43 cellular contexts compared by ENCODE assay signal in genomic region chr15:43212951-43213350, GRCh38. TPM values are rescaled to one million over a fixed set of nuclear protein-coding genes. Genes with fewer than 3 reads are reported as not detected.
"Had no signal": no experiment of that assay in that cellular context is flagged by ENCODE, and none has a peak within 500 bp of the region (broad histone marks: within the 10 kb centered on the region; RNA-seq: fewer than 3 reads in every experiment).

No MANE protein-coding gene starts in this region.

- H3K9me3 ChIP-seq: adrenal gland, ascending aorta, body of pancreas, breast epithelium had no signal

- ATAC-seq: activated naive CD4-positive, alpha-beta T cell treated with anti-CD3 and anti-CD28 coated beads, Interleukin-2, amount 50 U/mL, for 72 hours; activated T-cell treated with anti-CD3 and anti-CD28 coated beads, Interleukin-2, amount 50 U/mL, for 4 hours; activated T-cell treated with anti-CD3 and anti-CD28 coated beads, Interleukin-2, amount 50 U/mL, for 72 hours; activated T-helper 17 cell treated with anti-CD3 and anti-CD28 coated beads, Interleukin-2, amount 50 U/mL, for 72 hours; body of pancreas had no signal

- DNase-seq: activated effector memory CD4-positive, alpha-beta T cell treated with anti-CD3 and anti-CD28 coated beads, Interleukin-2, amount 50 U/mL, for 16 hours; activated effector memory CD4-positive, alpha-beta T cell treated with Interleukin-2 at 50 U/mL for 16 hours; activated gamma-delta T cell; activated gamma-delta T cell treated with Interleukin-2 at 50 U/mL for 16 hours; activated naive CD4-positive, alpha-beta T cell; activated naive CD4-positive, alpha-beta T cell treated with anti-CD3 and anti-CD28 coated beads for 36 hours; activated naive CD4-positive, alpha-beta T cell treated with anti-CD3 and anti-CD28 coated beads, Interleukin-2, amount 10 ng/mL, durations not matched to agents 7 days and 5 days; activated naive CD4-positive, alpha-beta T cell treated with anti-CD3 and anti-CD28 coated beads, Interleukin-2, amount 50 U/mL, for 16 hours; activated naive CD4-positive, alpha-beta T cell treated with Interleukin-2 at 50 U/mL for 16 hours; activated naive CD8-positive, alpha-beta T cell treated with anti-CD3 and anti-CD28 coated beads for 36 hours; activated naive CD8-positive, alpha-beta T cell treated with anti-CD3 and anti-CD28 coated beads, Interleukin-2, amount 10 ng/mL, durations not matched to agents 7 days and 5 days; activated T-cell treated with anti-CD3 and anti-CD28 coated beads for 4 hours; activated T-cell treated with anti-CD3 and anti-CD28 coated beads, Interleukin-2, amount 50 U/mL, for 1 hour; activated T-cell treated with anti-CD3 and anti-CD28 coated beads, Interleukin-2, amount 50 U/mL, for 24 hours; activated T-cell treated with anti-CD3 and anti-CD28 coated beads, Interleukin-2, amount 50 U/mL, for 4 hours; activated T-cell treated with anti-CD3 and anti-CD28 coated beads, Interleukin-2, amount 50 U/mL, for 48 hours; activated T-cell treated with anti-CD3 and anti-CD28 coated beads, Interleukin-2, amount 50 U/mL, for 72 hours; amniotic stem cell; amygdala; anterior cingulate cortex; aorta; body of pancreas; brain microvascular endothelial cell; caudate nucleus; central memory CD4-positive, alpha-beta T cell; cerebellar nuclear complex had no signal

- H3K27ac ChIP-seq: adrenal gland, ascending aorta, body of pancreas, brain microvascular endothelial cell, breast epithelium, cardiac muscle cell had no signal

- H3K36me3 ChIP-seq: adrenal gland, ascending aorta, brain microvascular endothelial cell, breast epithelium, cardiac muscle cell had no signal

- H3K4me1 Mint-ChIP-seq: activated naive CD4-positive, alpha-beta T cell treated with anti-CD3 and anti-CD28 coated beads, Interleukin-2, amount 10 ng/mL, durations not matched to agents 7 days and 5 days; activated naive CD4-positive, alpha-beta T cell treated with anti-CD3 and anti-CD28 coated beads, Interleukin-2, amount 50 U/mL, for 24 hours; activated naive CD8-positive, alpha-beta T cell treated with anti-CD3 and anti-CD28 coated beads for 36 hours; activated naive CD8-positive, alpha-beta T cell treated with anti-CD3 and anti-CD28 coated beads, Interleukin-2, amount 10 ng/mL, durations not matched to agents 7 days and 5 days; activated T-helper 17 cell treated with anti-CD3 and anti-CD28 coated beads, Interleukin-2, amount 50 U/mL, for 72 hours; brain; central memory CD8-positive, alpha-beta T cell had no signal

- H3K4me3 Mint-ChIP-seq: activated naive CD4-positive, alpha-beta T cell treated with anti-CD3 and anti-CD28 coated beads for 36 hours; activated naive CD4-positive, alpha-beta T cell treated with anti-CD3 and anti-CD28 coated beads, Interleukin-2, amount 10 ng/mL, durations not matched to agents 7 days and 5 days; activated naive CD4-positive, alpha-beta T cell treated with anti-CD3 and anti-CD28 coated beads, Interleukin-2, amount 50 U/mL, for 24 hours; activated naive CD8-positive, alpha-beta T cell; activated naive CD8-positive, alpha-beta T cell treated with anti-CD3 and anti-CD28 coated beads for 36 hours; activated naive CD8-positive, alpha-beta T cell treated with anti-CD3 and anti-CD28 coated beads, Interleukin-2, amount 10 ng/mL, durations not matched to agents 7 days and 5 days; activated T-cell treated with anti-CD3 and anti-CD28 coated beads, Interleukin-2, amount 50 U/mL, for 24 hours; activated T-cell treated with anti-CD3 and anti-CD28 coated beads, Interleukin-2, amount 50 U/mL, for 4 hours; activated T-cell treated with anti-CD3 and anti-CD28 coated beads, Interleukin-2, amount 50 U/mL, for 72 hours; activated T-helper 1 cell treated with anti-CD3 and anti-CD28 coated beads, Interleukin-12 subunit alpha, Interleukin-12 subunit beta, Interleukin-2, Interleukin-4 antibody, amounts not matched to agents 30 ng/mL and 10 ng/mL and 1 ng/mL, durations not matched to agents 14 hours and 24 hours and 36 hours; activated T-helper 17 cell treated with anti-CD3 and anti-CD28 coated beads, Interleukin-2, amount 50 U/mL, for 72 hours; brain; central memory CD8-positive, alpha-beta T cell had no signal

- H3K27ac Mint-ChIP-seq: activated naive CD4-positive, alpha-beta T cell treated with anti-CD3 and anti-CD28 coated beads for 36 hours; activated naive CD4-positive, alpha-beta T cell treated with anti-CD3 and anti-CD28 coated beads, Interleukin-2, amount 10 ng/mL, durations not matched to agents 7 days and 5 days; activated naive CD4-positive, alpha-beta T cell treated with anti-CD3 and anti-CD28 coated beads, Interleukin-2, amount 50 U/mL, for 24 hours; activated naive CD8-positive, alpha-beta T cell; activated naive CD8-positive, alpha-beta T cell treated with anti-CD3 and anti-CD28 coated beads for 36 hours; activated naive CD8-positive, alpha-beta T cell treated with anti-CD3 and anti-CD28 coated beads, Interleukin-2, amount 10 ng/mL, durations not matched to agents 7 days and 5 days; activated T-cell treated with anti-CD3 and anti-CD28 coated beads, Interleukin-2, amount 50 U/mL, for 24 hours; activated T-cell treated with anti-CD3 and anti-CD28 coated beads, Interleukin-2, amount 50 U/mL, for 72 hours; activated T-helper 1 cell treated with anti-CD3 and anti-CD28 coated beads, Interleukin-12 subunit alpha, Interleukin-12 subunit beta, Interleukin-2, Interleukin-4 antibody, amounts not matched to agents 30 ng/mL and 10 ng/mL and 1 ng/mL, durations not matched to agents 14 hours and 24 hours and 36 hours; activated T-helper 17 cell treated with anti-CD3 and anti-CD28 coated beads, Interleukin-2, amount 50 U/mL, for 72 hours; activated T-helper 2 cell treated with anti-CD3 and anti-CD28 coated beads, Interferon-gamma antibody, Interleukin-2, Interleukin-4, amounts not matched to agents 10 μg/mL and 5 μg/mL and 100 μg/mL, durations not matched to agents 14 hours and 24 hours and 36 hours; brain had no signal

- H3K36me3 Mint-ChIP-seq: activated naive CD4-positive, alpha-beta T cell treated with anti-CD3 and anti-CD28 coated beads, Interleukin-2, amount 10 ng/mL, durations not matched to agents 7 days and 5 days; activated naive CD4-positive, alpha-beta T cell treated with anti-CD3 and anti-CD28 coated beads, Interleukin-2, amount 50 U/mL, for 24 hours; activated naive CD4-positive, alpha-beta T cell treated with anti-CD3 and anti-CD28 coated beads, Interleukin-2, amount 50 U/mL, for 72 hours; activated naive CD8-positive, alpha-beta T cell; activated naive CD8-positive, alpha-beta T cell treated with anti-CD3 and anti-CD28 coated beads for 36 hours; activated naive CD8-positive, alpha-beta T cell treated with anti-CD3 and anti-CD28 coated beads, Interleukin-2, amount 10 ng/mL, durations not matched to agents 7 days and 5 days; brain had no signal

- H3K9me3 Mint-ChIP-seq: activated naive CD4-positive, alpha-beta T cell treated with anti-CD3 and anti-CD28 coated beads, Interleukin-2, amount 50 U/mL, for 24 hours; activated naive CD4-positive, alpha-beta T cell treated with anti-CD3 and anti-CD28 coated beads, Interleukin-2, amount 50 U/mL, for 72 hours; activated naive CD8-positive, alpha-beta T cell treated with anti-CD3 and anti-CD28 coated beads for 36 hours; activated naive CD8-positive, alpha-beta T cell treated with anti-CD3 and anti-CD28 coated beads, Interleukin-2, amount 10 ng/mL, durations not matched to agents 7 days and 5 days; activated T-cell treated with anti-CD3 and anti-CD28 coated beads, Interleukin-2, amount 50 U/mL, for 24 hours; activated T-cell treated with anti-CD3 and anti-CD28 coated beads, Interleukin-2, amount 50 U/mL, for 4 hours; activated T-helper 17 cell treated with anti-CD3 and anti-CD28 coated beads, Interleukin-2, amount 50 U/mL, for 72 hours; brain; central memory CD8-positive, alpha-beta T cell had no signal

- H3K4me1 ChIP-seq: adrenal gland, ascending aorta, body of pancreas, breast epithelium had no signal

- H3K27me3 ChIP-seq: adrenal gland, ascending aorta, breast epithelium, cardiac muscle cell had no signal

- H3K4me3 ChIP-seq: adrenal gland, ascending aorta, body of pancreas, breast epithelium, cardiac muscle cell had no signal

RNA-seq across cellular contexts. Expression of gene EPB42, which starts 7.9 kb away (rescaled TPM):
- total RNA-seq: activated naive CD4-positive, alpha-beta T cell treated with anti-CD3 and anti-CD28 coated beads for 36 hours; activated naive CD4-positive, alpha-beta T cell treated with anti-CD3 and anti-CD28 coated beads, Interleukin-2, amount 50 U/mL, for 72 hours; activated naive CD8-positive, alpha-beta T cell treated with anti-CD3 and anti-CD28 coated beads for 36 hours; activated naive CD8-positive, alpha-beta T cell treated with anti-CD3 and anti-CD28 coated beads, Interleukin-2, amount 10 ng/mL, durations not matched to agents 7 days and 5 days; activated T-cell treated with anti-CD3 and anti-CD28 coated beads, Interleukin-2, amount 50 U/mL, for 4 hours; activated T-cell treated with anti-CD3 and anti-CD28 coated beads, Interleukin-2, amount 50 U/mL, for 72 hours; activated T-helper 1 cell treated with anti-CD3 and anti-CD28 coated beads, Interleukin-12 subunit alpha, Interleukin-12 subunit beta, Interleukin-2, Interleukin-4 antibody, amounts not matched to agents 30 ng/mL and 10 ng/mL and 1 ng/mL, durations not matched to agents 14 hours and 24 hours and 36 hours; activated T-helper 17 cell treated with anti-CD3 and anti-CD28 coated beads, Interleukin-2, amount 50 U/mL, for 72 hours; activated T-helper 2 cell treated with anti-CD3 and anti-CD28 coated beads, Interferon-gamma antibody, Interleukin-2, Interleukin-4, amounts not matched to agents 10 μg/mL and 5 μg/mL and 100 μg/mL, durations not matched to agents 14 hours and 24 hours and 36 hours; ascending aorta; astrocyte; body of pancreas; bronchial epithelial cell; chondrocyte had no signal

RNA-seq across cellular contexts. Expression of gene TGM5, which starts 53.8 kb away (rescaled TPM):
- total RNA-seq: activated naive CD4-positive, alpha-beta T cell treated with anti-CD3 and anti-CD28 coated beads for 36 hours; activated T-cell treated with anti-CD3 and anti-CD28 coated beads, Interleukin-2, amount 50 U/mL, for 4 hours; activated T-cell treated with anti-CD3 and anti-CD28 coated beads, Interleukin-2, amount 50 U/mL, for 72 hours; activated T-helper 1 cell treated with anti-CD3 and anti-CD28 coated beads, Interleukin-12 subunit alpha, Interleukin-12 subunit beta, Interleukin-2, Interleukin-4 antibody, amounts not matched to agents 30 ng/mL and 10 ng/mL and 1 ng/mL, durations not matched to agents 14 hours and 24 hours and 36 hours; ascending aorta; body of pancreas; cardiac muscle cell; cardiac septum; cerebellum; chondrocyte had no signal
